Comparison of ENCODE assay signal across 22 cellular contexts in genomic region chr7:70674268-70675025, GRCh38.
DNase-seq lines count a peak whose midpoint lies in the region; ATAC-seq and TF ChIP-seq lines count a peak whose summit lies in the region.
"Had no signal": no experiment of that assay in that cellular context is flagged by ENCODE, and none has a peak within 500 bp of the region (broad histone marks: within the 10 kb centered on the region; RNA-seq: fewer than 3 reads in every experiment).

No MANE protein-coding gene starts in this region.

- no peak overlapping the region for H3K4me3 Mint-ChIP-seq in activated CD4-positive, alpha-beta memory T cell treated with anti-CD3 and anti-CD28 coated beads for 36 hours
- H3K4me3 Mint-ChIP-seq: activated naive CD4-positive, alpha-beta T cell treated with anti-CD3 and anti-CD28 coated beads for 36 hours; activated T-cell treated with anti-CD3 and anti-CD28 coated beads, Interleukin-2, amount 50 U/mL, for 4 hours; central memory CD8-positive, alpha-beta T cell; neural progenitor cell had no signal

- no peak overlapping the region for H3K27ac Mint-ChIP-seq in activated CD4-positive, alpha-beta memory T cell treated with anti-CD3 and anti-CD28 coated beads for 36 hours
- H3K27ac Mint-ChIP-seq: activated naive CD4-positive, alpha-beta T cell treated with anti-CD3 and anti-CD28 coated beads for 36 hours had no signal

- CTCF ChIA-PET in activated CD4-positive, alpha-beta memory T cell treated with anti-CD3 and anti-CD28 coated beads for 36 hours (lab: Charles Lee) = interaction anchor here (0.5 kb wide), 1 partner anchor 24 kb away, joined by 3 read pairs; no protein-coding TSS in a partner anchor

- no peak for TF ChIP-seq CTCF in astrocyte of the spinal cord (IDR thresholded peaks at IDR 0.05; ENCODE audit: low read depth, low read length)
- TF ChIP-seq CTCF in foreskin fibroblast (IDR thresholded peaks at IDR 0.05; ENCODE audit: low read depth, low read length) = no peak

- H3K4me3 ChIP-seq in astrocyte of the spinal cord (ENCODE audit: low read depth, low read length) = no peak overlapping the region
- no peak overlapping the region for H3K4me3 ChIP-seq in foreskin fibroblast (ENCODE audit: low read depth in 1 of 2, low read length in 2 of 2)
- H3K4me3 ChIP-seq: BLaER1 treated with 17β-estradiol and CSF1 and Interleukin-3, amounts not matched to agents 10 nM and 100 nM; GM23248; neural progenitor cell; psoas muscle; upper lobe of right lung had no signal

- peaks cover 14% of the 10 kb centered on the region for H3K4me1 Mint-ChIP-seq in activated CD4-positive, alpha-beta memory T cell treated with anti-CD3 and anti-CD28 coated beads for 36 hours (ENCODE audit: low read depth)

- in situ Hi-C loops in astrocyte of the spinal cord (cut with HindIII; ENCODE audit: low sequenced_read_pairs) (no loop called here), KBM-7 (cut with MboI; ENCODE audit: low pct_unique_long_range_greater_than_20kb, low sequenced_read_pairs) (no loop called here)

- DNase-seq in AG08395 (ENCODE audit: low spot score) = peak; percentile 8
- peak; percentile 69 for DNase-seq in NCI-H1105 treated with DMSO at 0.1 percent for 48 hours (lab: John Stamatoyannopoulos, UW)
- DNase-seq in NCI-H2227 (lab: John Stamatoyannopoulos, UW; ENCODE audit: unreplicated experiment) = peak; percentile 70
- peak; percentile 16 for DNase-seq in astrocyte of the spinal cord (ENCODE audit: low read depth, low spot score)
- no peak for DNase-seq in foreskin fibroblast
- no peak for DNase-seq in KBM-7
- no peak for DNase-seq in activated CD4-positive, alpha-beta memory T cell treated with anti-CD3 and anti-CD28 coated beads for 36 hours
- DNase-seq: activated naive CD4-positive, alpha-beta T cell treated with anti-CD3 and anti-CD28 coated beads for 36 hours; activated T-cell treated with anti-CD3 and anti-CD28 coated beads, Interleukin-2, amount 50 U/mL, for 4 hours; foreskin melanocyte; hippocampal formation; NCI-H1694; NCI-H526 treated with DMSO at 0.1 percent for 48 hours; PC-3; psoas muscle; Right ventricle myocardium superior; upper lobe of right lung had no signal

- H3K36me3 Mint-ChIP-seq in activated CD4-positive, alpha-beta memory T cell treated with anti-CD3 and anti-CD28 coated beads for 36 hours = no peaks in the 10 kb centered on the region

- ATAC-seq in HG02870 (IDR thresholded peaks at IDR 0.05; ENCODE audit: unreplicated experiment) = no peak
- ATAC-seq: activated T-cell treated with anti-CD3 and anti-CD28 coated beads, Interleukin-2, amount 50 U/mL, for 4 hours; PC-3; psoas muscle; upper lobe of right lung had no signal

- H3K27me3 Mint-ChIP-seq in activated CD4-positive, alpha-beta memory T cell treated with anti-CD3 and anti-CD28 coated beads for 36 hours = peaks cover 5% of the 10 kb centered on the region
- H3K27me3 Mint-ChIP-seq: central memory CD8-positive, alpha-beta T cell had no signal

- intact Hi-C loops in activated CD4-positive, alpha-beta memory T cell treated with anti-CD3 and anti-CD28 coated beads for 36 hours (cut with micrococcal nuclease) = loop anchor here (5.0 kb wide), 1 partner anchor 113 kb away; no protein-coding TSS in a partner anchor

- POLR2A ChIA-PET in activated CD4-positive, alpha-beta memory T cell treated with anti-CD3 and anti-CD28 coated beads for 36 hours (lab: Charles Lee) = no interaction called here

- H3K9me3 Mint-ChIP-seq in activated CD4-positive, alpha-beta memory T cell treated with anti-CD3 and anti-CD28 coated beads for 36 hours = no peaks in the 10 kb centered on the region
- H3K9me3 Mint-ChIP-seq: activated naive CD4-positive, alpha-beta T cell treated with anti-CD3 and anti-CD28 coated beads for 36 hours; activated T-cell treated with anti-CD3 and anti-CD28 coated beads, Interleukin-2, amount 50 U/mL, for 4 hours; central memory CD8-positive, alpha-beta T cell had no signal

Comparison
In these comparisons a context has a peak if more than half of its experiments do, and no peak if none do; other contexts are left out.
1. DNase-seq: peak in AG08395 (single experiment), NCI-H1105 treated with DMSO at 0.1 percent for 48 hours (single experiment), NCI-H2227 (single experiment) and astrocyte of the spinal cord (single experiment); none in foreskin fibroblast (0 of 2), KBM-7 (single experiment) and activated CD4-positive, alpha-beta memory T cell treated with anti-CD3 and anti-CD28 coated beads for 36 hours (single experiment).